ENCODE assay signal across 12 cellular contexts in the genomic region with DNA sequence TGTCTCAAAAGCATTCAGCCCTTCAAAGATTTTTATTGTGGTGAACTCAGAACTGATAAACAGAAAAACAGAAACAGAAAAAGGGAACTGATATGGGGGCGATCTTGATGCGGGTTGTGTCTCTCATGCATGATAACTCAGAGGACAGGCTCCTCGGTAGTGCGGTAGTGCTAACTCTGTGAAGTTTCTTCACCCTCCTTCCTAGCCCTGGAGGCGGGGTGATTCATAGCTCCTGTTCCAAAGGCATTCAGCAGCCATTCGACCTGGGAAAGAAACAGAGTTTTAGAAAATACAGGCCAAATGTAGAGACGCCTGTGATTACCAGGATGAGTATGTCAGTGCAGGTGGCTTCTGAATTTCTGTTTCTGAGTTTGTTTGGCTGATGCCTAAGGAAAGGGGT. TPM values are rescaled to one million over a fixed set of nuclear protein-coding genes. Genes with fewer than 3 reads are reported as not detected.
A peak's percentile ranks its signal among the peaks of the same experiment; 100 is the strongest.
DNase-seq lines count a peak whose midpoint lies in the region; ATAC-seq and TF ChIP-seq lines count a peak whose summit lies in the region.
"Had no signal": no experiment of that assay in that cellular context is flagged by ENCODE, and none has a peak within 500 bp of the region (broad histone marks: within the 10 kb centered on the region; RNA-seq: fewer than 3 reads in every experiment).

No MANE protein-coding gene starts in this region.

- peak overlapping the region in 2 of 3 donors; percentile 17 to 36 for H3K4me3 Mint-ChIP-seq in T-cell
- no peak overlapping the region for H3K4me3 Mint-ChIP-seq in immature natural killer cell
- no peak overlapping the region for H3K4me3 Mint-ChIP-seq in endothelial cell (ENCODE audit: unreplicated experiment)
- H3K4me3 Mint-ChIP-seq: dendritic cell treated with granulocyte-macrophage colony-stimulating factor and Interleukin-4, amounts not matched to agents 40 ng/mL and 50 ng/mL, for 4 days had no signal

- H3K27ac Mint-ChIP-seq in T-cell (no peak overlapping the region), immature natural killer cell (no peak overlapping the region), endothelial cell (ENCODE audit: unreplicated experiment) (no peak overlapping the region)
- H3K27ac Mint-ChIP-seq: dendritic cell treated with granulocyte-macrophage colony-stimulating factor and Interleukin-4, amounts not matched to agents 40 ng/mL and 50 ng/mL, for 4 days had no signal

- TF ChIP-seq CTCF in endothelial cell (IDR thresholded peaks at IDR 0.05; ENCODE audit: unreplicated experiment) = no peak

- H3K4me1 Mint-ChIP-seq in T-cell = peaks cover 13 to 35% (median 26%) of the 10 kb centered on the region in 3 donors
- peaks cover 8 to 12% of the 10 kb centered on the region in 2 donors for H3K4me1 Mint-ChIP-seq in immature natural killer cell
- peaks cover 13% of the 10 kb centered on the region for H3K4me1 Mint-ChIP-seq in endothelial cell (ENCODE audit: unreplicated experiment)

- POLR2A ChIA-PET in T-cell (lab: Charles Lee) = interaction anchor here in 1 of 2 donors (0.6 to 1.2 kb wide), 2 partner anchors 1398 to 1471 kb away, joined by 3 to 6 read pairs; no protein-coding TSS in a partner anchor

- no peaks in the 10 kb centered on the region for H3K36me3 Mint-ChIP-seq in T-cell
- no peaks in the 10 kb centered on the region for H3K36me3 Mint-ChIP-seq in immature natural killer cell
- H3K36me3 Mint-ChIP-seq in endothelial cell (ENCODE audit: low read depth, unreplicated experiment) = no peaks in the 10 kb centered on the region

- no peaks in the 10 kb centered on the region for H3K9me3 Mint-ChIP-seq in T-cell
- H3K9me3 Mint-ChIP-seq in immature natural killer cell = no peaks in the 10 kb centered on the region
- no peaks in the 10 kb centered on the region for H3K9me3 Mint-ChIP-seq in endothelial cell (ENCODE audit: unreplicated experiment)
- H3K9me3 Mint-ChIP-seq: dendritic cell treated with granulocyte-macrophage colony-stimulating factor and Interleukin-4, amounts not matched to agents 40 ng/mL and 50 ng/mL, for 4 days had no signal

- intact Hi-C loops in sciatic nerve (cut with DNase I) = no loop called here

- peak; percentile 62 for DNase-seq in CD1c-positive myeloid dendritic cell (ENCODE audit: extremely low spot score)
- peak in 1 of 34 experiments; percentile 8 for DNase-seq in T-cell
- DNase-seq in left kidney (ENCODE audit: low read depth, low spot score) = peak; percentile 53
- DNase-seq in immature natural killer cell = no peak
- no peak for DNase-seq in epidermal melanocyte (ENCODE audit: insufficient read length, low spot score)
- no peak for DNase-seq in endothelial cell (ENCODE audit: low spot score)
- no peak for DNase-seq in sciatic nerve (ENCODE audit: low spot score)
- DNase-seq: activated CD4-positive, CD25-positive, alpha-beta regulatory T cell treated with anti-CD3 and anti-CD28 coated beads, Interleukin-2, amount 50 U/mL, for 72 hours; COR-L47 had no signal

- peaks cover 8 to 39% of the 10 kb centered on the region in 2 donors for H3K27me3 Mint-ChIP-seq in T-cell
- H3K27me3 Mint-ChIP-seq in immature natural killer cell (ENCODE audit: low read depth in 3 of 3) = peaks cover 3 to 17% (median 4%) of the 10 kb centered on the region in 3 donors
- H3K27me3 Mint-ChIP-seq in endothelial cell (ENCODE audit: unreplicated experiment) = peaks cover 2% of the 10 kb centered on the region

- CTCF ChIA-PET in T-cell (lab: Charles Lee) = interaction anchor here in 1 of 2 donors (1.0 kb wide), 1 partner anchor 334 kb away, joined by 3 read pairs; no protein-coding TSS in a partner anchor

- ATAC-seq in GM21526 (IDR thresholded peaks at IDR 0.05; ENCODE audit: low FRiP score, unreplicated experiment) (peak; percentile 84), T-cell (replicated peaks in 1 of 4) (peak in 2 of 4 experiments; percentile 28 to 37), sciatic nerve (no peak)
- ATAC-seq: HCT116 had no signal

RNA-seq across cellular contexts. Expression of gene MAF, which starts 5.5 kb away (rescaled TPM):
- total RNA-seq in T-cell = 10 to 100 TPM; 31.0 to 80.6 (median 51.3) TPM
- polyA plus RNA-seq in immature natural killer cell = 1 to 10 TPM in 1 of 3 donors, under 1 TPM in 2; 0.93 to 1.9 (median 0.96) TPM
- total RNA-seq in endothelial cell (ENCODE audit: unreplicated experiment) = 31.4 TPM
- 168 TPM for total RNA-seq in sciatic nerve

Comparison
In these comparisons a context has a peak if more than half of its experiments do, and no peak if none do; other contexts are left out.
1. DNase-seq: peak in CD1c-positive myeloid dendritic cell (single experiment) and left kidney (single experiment); none in immature natural killer cell (0 of 3), epidermal melanocyte (single experiment), endothelial cell (single experiment) and sciatic nerve (single experiment).
2. H3K4me3 Mint-ChIP-seq: peak in T-cell (2 of 3); none in immature natural killer cell (0 of 5) and endothelial cell (single experiment).